ENCODE assay signal across 8 cellular contexts in genomic region chr5:141529002-141529401, GRCh38. TPM values are rescaled to one million over a fixed set of nuclear protein-coding genes. Genes with fewer than 3 reads are reported as not detected.
DNase-seq lines count a peak whose midpoint lies in the region.

No MANE protein-coding gene starts in this region.

- CTCF ChIA-PET in CD4-positive, alpha-beta memory T cell (lab: Charles Lee; ENCODE audit: partially characterized antibody): interaction anchor here (0.9 to 10.2 kb wide), 7 partner anchors 9 to 116 kb away, joined by 3 to 144 read pairs (median 4); partner anchors contain the start of gene PCDHGA10

- H3K9ac ChIP-seq in muscle layer of colon (ENCODE audit: low read length): no peak overlapping the region

- H3K4me1 Mint-ChIP-seq in CD4-positive, alpha-beta memory T cell: peaks cover 7 to 17% (median 15%) of the 10 kb centered on the region in 4 donors

- H3K4me3 ChIP-seq in CD4-positive, alpha-beta memory T cell (ENCODE audit: low read length in 2 of 2): no peak overlapping the region
- no peak overlapping the region for H3K4me3 ChIP-seq in muscle layer of colon (ENCODE audit: low read depth in 1 of 2, low read length in 2 of 2)

- peak overlapping the region; percentile 3 to 81 (median 53) for H3K27ac Mint-ChIP-seq in CD4-positive, alpha-beta memory T cell

- H3K36me3 Mint-ChIP-seq in CD4-positive, alpha-beta memory T cell: peaks cover 1 to 48% of the 10 kb centered on the region in 2 donors

- H3K9me3 ChIP-seq in CD4-positive, alpha-beta memory T cell (ENCODE audit: control insufficient read depth in 1 of 2, low read length in 2 of 2): no peaks in the 10 kb centered on the region
- no peaks in the 10 kb centered on the region for H3K9me3 ChIP-seq in muscle layer of colon (ENCODE audit: low read length)

- POLR2A ChIA-PET in CD4-positive, alpha-beta memory T cell (lab: Charles Lee; ENCODE audit: partially characterized antibody): no interaction called here

- DNase-seq in CD4-positive, alpha-beta memory T cell: no peak
- peak; percentile 68 for DNase-seq in HCEC 1CT
- DNase-seq in astrocyte of the hippocampus (ENCODE audit: low read depth, low spot score): peak; percentile 68
- DNase-seq in GOT3 (lab: John Stamatoyannopoulos, UW): no peak
- DNase-seq in stimulated activated CD4-positive, alpha-beta T cell treated with anti-CD3 and anti-CD28 coated beads, Interleukin-2, amount 100 ng/mL, for 48 hours: no peak
- DNase-seq in iPS-NIHi7 (ENCODE audit: extremely low spot score): no peak
- no peak for DNase-seq in GF-D8 (lab: John Stamatoyannopoulos, UW)

- no peaks in the 10 kb centered on the region for H3K27me3 Mint-ChIP-seq in CD4-positive, alpha-beta memory T cell

- H3K4me3 Mint-ChIP-seq in CD4-positive, alpha-beta memory T cell: no peak overlapping the region

- intact Hi-C loops in CD4-positive, alpha-beta memory T cell (cut with micrococcal nuclease): no loop called here

- H3K36me3 ChIP-seq in CD4-positive, alpha-beta memory T cell (ENCODE audit: insufficient read depth, low read length): peaks cover 84% of the 10 kb centered on the region
- H3K36me3 ChIP-seq in muscle layer of colon (ENCODE audit: insufficient read depth, low read length): peaks cover 8% of the 10 kb centered on the region

- no peaks in the 10 kb centered on the region for H3K4me1 ChIP-seq in CD4-positive, alpha-beta memory T cell (ENCODE audit: insufficient read depth, low read length)
- peaks cover 22% of the 10 kb centered on the region for H3K4me1 ChIP-seq in muscle layer of colon (ENCODE audit: insufficient read depth, low read length)

- no peak overlapping the region for H3K27ac ChIP-seq in CD4-positive, alpha-beta memory T cell (ENCODE audit: low read depth, low read length)
- peak overlapping the region; percentile 19 for H3K27ac ChIP-seq in muscle layer of colon (ENCODE audit: low read depth, low read length)

- H3K9me3 Mint-ChIP-seq in CD4-positive, alpha-beta memory T cell: no peaks in the 10 kb centered on the region

- H3K27me3 ChIP-seq in CD4-positive, alpha-beta memory T cell (ENCODE audit: insufficient read depth, low read length): no peaks in the 10 kb centered on the region
- H3K27me3 ChIP-seq in muscle layer of colon (ENCODE audit: control insufficient read depth in 1 of 2, insufficient read depth in 2 of 2, low read length in 2 of 2): no peaks in the 10 kb centered on the region

RNA-seq across cellular contexts. Expression of gene PCDHGC5, which starts 40.1 kb away (rescaled TPM):
- not detected for total RNA-seq in CD4-positive, alpha-beta memory T cell
- not detected for polyA plus RNA-seq in CD4-positive, alpha-beta memory T cell

RNA-seq across cellular contexts. Expression of gene PCDHGC4, which starts 44.2 kb away (rescaled TPM):
- not detected for total RNA-seq in CD4-positive, alpha-beta memory T cell
- under 1 TPM in 1 of 2 donors, not detected in 1; 0.11 TPM for polyA plus RNA-seq in CD4-positive, alpha-beta memory T cell

RNA-seq across cellular contexts. Expression of gene PCDHGC3, which starts 53.2 kb away (rescaled TPM):
- under 1 TPM in 1 of 2 experiments, not detected in 1; 0.17 TPM for total RNA-seq in CD4-positive, alpha-beta memory T cell
- polyA plus RNA-seq in CD4-positive, alpha-beta memory T cell: under 1 TPM in 1 of 2 donors, not detected in 1; 0.14 TPM

Comparison
In these comparisons a context has a peak if more than half of its experiments do, and no peak if none do; other contexts are left out.
1. DNase-seq: peak in HCEC 1CT (single experiment) and astrocyte of the hippocampus (single experiment); none in CD4-positive, alpha-beta memory T cell (0 of 5), GOT3 (single experiment), stimulated activated CD4-positive, alpha-beta T cell treated with anti-CD3 and anti-CD28 coated beads, Interleukin-2, amount 100 ng/mL, for 48 hours (0 of 2), iPS-NIHi7 (single experiment) and GF-D8 (single experiment).